1 cellular context compared by ENCODE assay signal in the genomic region with DNA sequence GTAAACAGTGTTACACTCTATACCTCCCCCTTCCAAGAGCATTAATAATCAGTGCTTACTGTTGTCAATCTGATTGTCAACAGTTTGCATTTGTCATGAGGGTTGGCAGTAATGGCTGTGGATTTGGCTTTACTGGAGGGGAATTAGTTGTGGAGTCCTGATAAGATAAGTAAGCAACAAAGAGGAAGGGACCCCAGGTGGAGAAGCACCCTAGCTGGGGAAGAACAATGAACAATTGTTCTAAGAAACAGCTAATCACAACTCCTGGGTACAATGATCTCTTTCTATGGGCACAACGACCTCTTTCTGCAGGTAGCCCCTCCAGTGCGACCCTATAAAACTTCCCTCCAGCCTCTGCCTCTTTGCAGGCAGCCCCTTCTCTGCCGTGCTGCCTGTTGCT.
TF ChIP-seq lines count a peak whose summit lies in the region.

No MANE protein-coding gene starts in this region.

TF ChIP-seq in GM23338, 12 proteins besides CTCF, POLR2A, EP300 and RAD21 (continued from another document):
- TF ChIP-seq ZNF331 (CRISPR knock-in tag; IDR thresholded peaks at IDR 0.05; ENCODE audit: low read depth), result no peak
- TF ChIP-seq EZH2phosphoT487 (IDR thresholded peaks at IDR 0.05; ENCODE audit: unreplicated experiment), result no peak
- no peak for TF ChIP-seq POLR2AphosphoS5 (IDR thresholded peaks at IDR 0.05; ENCODE audit: low read depth)
- TF ChIP-seq, protein P1, sequence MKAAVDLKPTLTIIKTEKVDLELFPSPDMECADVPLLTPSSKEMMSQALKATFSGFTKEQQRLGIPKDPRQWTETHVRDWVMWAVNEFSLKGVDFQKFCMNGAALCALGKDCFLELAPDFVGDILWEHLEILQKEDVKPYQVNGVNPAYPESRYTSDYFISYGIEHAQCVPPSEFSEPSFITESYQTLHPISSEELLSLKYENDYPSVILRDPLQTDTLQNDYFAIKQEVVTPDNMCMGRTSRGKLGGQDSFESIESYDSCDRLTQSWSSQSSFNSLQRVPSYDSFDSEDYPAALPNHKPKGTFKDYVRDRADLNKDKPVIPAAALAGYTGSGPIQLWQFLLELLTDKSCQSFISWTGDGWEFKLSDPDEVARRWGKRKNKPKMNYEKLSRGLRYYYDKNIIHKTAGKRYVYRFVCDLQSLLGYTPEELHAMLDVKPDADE (IDR thresholded peaks at IDR 0.05), result no peak
- TF ChIP-seq NANOG (IDR thresholded peaks at IDR 0.05; ENCODE audit: borderline replicate concordance), result no peak
TF ChIP-seq in GM23338: peak in this region for 0.
